Comparison of ENCODE assay signal across 27 cellular contexts in genomic region chr1:41612953-41613352, GRCh38.
DNase-seq lines count a peak whose midpoint lies in the region; ATAC-seq, FAIRE-seq and TF ChIP-seq lines count a peak whose summit lies in the region.
"Had no signal": no experiment of that assay in that cellular context is flagged by ENCODE, and none has a peak within 500 bp of the region (broad histone marks: within the 10 kb centered on the region; RNA-seq: fewer than 3 reads in every experiment).

No MANE protein-coding gene starts in this region.

- intact Hi-C loops in tibial artery (cut with DNase I; ENCODE audit: low total_unique reads) = no loop called here

- POLR2A ChIA-PET in SK-N-SH (lab: Yijun Ruan, JAX) = no interaction called here

- TF ChIP-seq CTCF in SK-N-SH (IDR thresholded peaks at IDR 0.05) (no peak), lung (IDR thresholded peaks at IDR 0.05; ENCODE audit: control extremely low read depth, extremely low read depth) (no peak), tibial artery (IDR thresholded peaks at IDR 0.05) (no peak), D721Med (IDR thresholded peaks at IDR 0.05; ENCODE audit: insufficient read depth, missing control alignments) (no peak)

- H3K9ac ChIP-seq in SK-N-SH = no peak overlapping the region

- H3K36me3 ChIP-seq in SK-N-SH (replicated peaks in 1 of 2; ENCODE audit: control insufficient read depth in 1 of 2, insufficient read depth in 2 of 2, low read length in 1 of 2) (no peaks in the 10 kb centered on the region), lung (ENCODE audit: control insufficient read depth in 2 of 2, insufficient read depth in 2 of 2, low read length in 2 of 2) (no peaks in the 10 kb centered on the region), tibial artery (no peaks in the 10 kb centered on the region)
- H3K36me3 ChIP-seq: BE2C, heart left ventricle, right atrium auricular region had no signal

- no peak for TF ChIP-seq EP300 in SK-N-SH (IDR thresholded peaks at IDR 0.05; ENCODE audit: borderline replicate concordance in 1 of 2, low read depth in 1 of 2, low read length in 1 of 2)

- H2AFZ ChIP-seq in SK-N-SH (ENCODE audit: low read depth) = no peak overlapping the region

- no peak for FAIRE-seq in D721Med (lab: Jason Lieb, UNC)
- FAIRE-seq: colon, GM12878, HTR-8/SVneo had no signal

- no peak for DNase-seq in SK-N-SH
- DNase-seq in lung (ENCODE audit: low spot score) = peak; percentile 50
- DNase-seq in tibial artery = peak; percentile 48 to 69
- DNase-seq in NOMO-1 treated with dmso at 0.1 percent for 144 hours (lab: John Stamatoyannopoulos, UW; ENCODE audit: unreplicated experiment) = no peak
- DNase-seq in NCI-H2081 treated with DMSO at 0.1 percent for 48 hours (lab: John Stamatoyannopoulos, UW) = no peak
- DNase-seq in D721Med (ENCODE audit: insufficient read length, low spot score) = no peak
- DNase-seq: 8988T; activated naive CD4-positive, alpha-beta T cell treated with Interleukin-2 at 50 U/mL for 16 hours; activated T-cell treated with anti-CD3 and anti-CD28 coated beads, Interleukin-2, amount 50 U/mL, for 24 hours; amniotic stem cell; BE2C; DMS79 treated with DMSO at 0.1 percent for 48 hours; effector memory CD8-positive, alpha-beta T cell; heart left ventricle; Karpas-422; left cardiac atrium; naive thymus-derived CD8-positive, alpha-beta T cell; NCI-H146; NCI-H2171 treated with DMSO at 0.1 percent for 48 hours; stimulated activated CD8-positive, alpha-beta memory T cell treated with anti-CD3 and anti-CD28 coated beads, Interleukin-4, amount 100 ng/mL, for 48 hours; T-helper 2 cell had no signal

- WGBS in SK-N-SH (ENCODE audit: low lambda C conversion rate) = 97% methylated on average over 4 of the region's 9 CpGs
- 70 to 85% methylated on average over 9 of the region's 9 CpGs for WGBS in lung, 2 donors

- no peak for TF ChIP-seq RAD21 in SK-N-SH (IDR thresholded peaks at IDR 0.05; ENCODE audit: low read length)

- H3K4me3 ChIP-seq in SK-N-SH (ENCODE audit: low read depth in 2 of 2, low read length in 1 of 2) (no peak overlapping the region), lung (no peak overlapping the region), tibial artery (no peak overlapping the region)
- H3K4me3 ChIP-seq: GM12878, heart left ventricle, right atrium auricular region had no signal

- H3K9me3 ChIP-seq in SK-N-SH = no peaks in the 10 kb centered on the region
- no peaks in the 10 kb centered on the region for H3K9me3 ChIP-seq in lung (ENCODE audit: control insufficient read depth in 2 of 2, insufficient read depth in 1 of 2, low read length in 1 of 2)
- H3K9me3 ChIP-seq in tibial artery = no peaks in the 10 kb centered on the region
- H3K9me3 ChIP-seq: BE2C, heart left ventricle, right atrium auricular region had no signal

- ATAC-seq in SK-N-SH treated with all-trans-retinoic acid at 6 μM for 48 hours (no peak), esophagus mucosa (peak; percentile 12), lung (ENCODE audit: insufficient read depth, low FRiP score) (peak; percentile 22)
- ATAC-seq: effector memory CD8-positive, alpha-beta T cell; GM12878; heart left ventricle; naive thymus-derived CD8-positive, alpha-beta T cell had no signal

- H3F3A ChIP-seq in SK-N-SH (replicated peaks; ENCODE audit: insufficient read depth) = no peaks in the 10 kb centered on the region

- H3K4me1 ChIP-seq in SK-N-SH (ENCODE audit: control insufficient read depth in 1 of 2, insufficient read depth in 2 of 2, low read depth in 1 of 2, low read length in 1 of 2) = peaks cover 0 to 40% of the 10 kb centered on the region in 2 experiments; a peak in 2 of 4 replicates
- peaks cover 0 to 4% of the 10 kb centered on the region in 2 donors for H3K4me1 ChIP-seq in lung (ENCODE audit: control insufficient read depth in 2 of 2, insufficient read depth in 2 of 2, low read length in 2 of 2)
- peaks cover 0 to 20% (median 12%) of the 10 kb centered on the region in 4 donors for H3K4me1 ChIP-seq in tibial artery
- H3K4me1 ChIP-seq: BE2C had no signal

- CTCF ChIA-PET in SK-N-SH (lab: Yijun Ruan, JAX) = interaction anchor here (1.1 to 4.3 kb wide), 5 partner anchors 34 to 560 kb away, joined by 3 to 18 read pairs (median 5); no protein-coding TSS in a partner anchor

- H3K79me2 ChIP-seq in SK-N-SH (ENCODE audit: insufficient read depth) = no peaks in the 10 kb centered on the region

- H4K20me1 ChIP-seq in SK-N-SH (ENCODE audit: insufficient read depth) = no peaks in the 10 kb centered on the region

- H3K27ac ChIP-seq in SK-N-SH (ENCODE audit: low read depth in 2 of 2, low read length in 1 of 2) = peak overlapping the region; percentile 49 to 98; a peak in 3 of 4 replicates
- no peak overlapping the region for H3K27ac ChIP-seq in lung (ENCODE audit: low read depth in 1 of 2, low read length in 1 of 2)
- H3K27ac ChIP-seq in tibial artery = no peak overlapping the region
- H3K27ac ChIP-seq: heart left ventricle, right atrium auricular region had no signal

- no peak overlapping the region for H3K4me2 ChIP-seq in SK-N-SH

- no peaks in the 10 kb centered on the region for H3K9me2 ChIP-seq in SK-N-SH

- H3K27me3 ChIP-seq in SK-N-SH (ENCODE audit: insufficient read depth) (no peaks in the 10 kb centered on the region), lung (ENCODE audit: control insufficient read depth, insufficient read depth) (no peaks in the 10 kb centered on the region), tibial artery (no peaks in the 10 kb centered on the region)
- H3K27me3 ChIP-seq: BE2C, heart left ventricle, right atrium auricular region had no signal

TF ChIP-seq in SK-N-SH, 30 proteins besides CTCF, POLR2A, EP300 and RAD21 (continues in another document):
- no peak for TF ChIP-seq GATA2 (CRISPR knock-in tag; IDR thresholded peaks at IDR 0.05)
- no peak for TF ChIP-seq NRF1 (IDR thresholded peaks at IDR 0.05; ENCODE audit: low read depth, low read length)
- no peak for TF ChIP-seq RFX5 (IDR thresholded peaks at IDR 0.05; ENCODE audit: low read length)
- no peak for TF ChIP-seq USF2 (IDR thresholded peaks at IDR 0.05; ENCODE audit: borderline replicate concordance, low read depth, low read length)
- TF ChIP-seq FOXM1 (IDR thresholded peaks at IDR 0.05; ENCODE audit: low read depth) = no peak

TF ChIP-seq in SK-N-SH treated with all-trans-retinoic acid at 6 μM for 48 hours, 23 proteins besides CTCF, POLR2A, EP300 and RAD21:
- no peak for TF ChIP-seq ZFP30 (CRISPR knock-in tag; IDR thresholded peaks at IDR 0.05)
- TF ChIP-seq ZFP3 (CRISPR knock-in tag; IDR thresholded peaks at IDR 0.05) = no peak
- no peak for TF ChIP-seq CSDC2 (CRISPR knock-in tag; IDR thresholded peaks at IDR 0.05)
- TF ChIP-seq TCF4 (CRISPR knock-in tag; IDR thresholded peaks at IDR 0.05; ENCODE audit: borderline replicate concordance) = no peak
- TF ChIP-seq ESRRG (CRISPR knock-in tag; IDR thresholded peaks at IDR 0.05) = no peak
- no peak for TF ChIP-seq TOX (CRISPR knock-in tag; IDR thresholded peaks at IDR 0.05; ENCODE audit: borderline replicate concordance)
- no peak for TF ChIP-seq CSRNP3 (CRISPR knock-in tag; IDR thresholded peaks at IDR 0.05)
- TF ChIP-seq PPARA (CRISPR knock-in tag; IDR thresholded peaks at IDR 0.05; ENCODE audit: borderline replicate concordance) = no peak
- TF ChIP-seq CREB5 (CRISPR knock-in tag; IDR thresholded peaks at IDR 0.05; ENCODE audit: low read depth) = no peak
- no peak for TF ChIP-seq BACH2 (CRISPR knock-in tag; IDR thresholded peaks at IDR 0.05; ENCODE audit: borderline replicate concordance)

Comparison
In these comparisons a context has a peak if more than half of its experiments do, and no peak if none do; other contexts are left out.
1. DNase-seq: peak in lung (single experiment) and tibial artery (2 of 2); none in SK-N-SH (single experiment), NOMO-1 treated with dmso at 0.1 percent for 144 hours (single experiment), NCI-H2081 treated with DMSO at 0.1 percent for 48 hours (single experiment) and D721Med (single experiment).
2. H3K27ac ChIP-seq: peak in SK-N-SH (2 of 2); none in lung (0 of 2) and tibial artery (0 of 2).